9 cellular contexts compared by ENCODE assay signal in the genomic region with DNA sequence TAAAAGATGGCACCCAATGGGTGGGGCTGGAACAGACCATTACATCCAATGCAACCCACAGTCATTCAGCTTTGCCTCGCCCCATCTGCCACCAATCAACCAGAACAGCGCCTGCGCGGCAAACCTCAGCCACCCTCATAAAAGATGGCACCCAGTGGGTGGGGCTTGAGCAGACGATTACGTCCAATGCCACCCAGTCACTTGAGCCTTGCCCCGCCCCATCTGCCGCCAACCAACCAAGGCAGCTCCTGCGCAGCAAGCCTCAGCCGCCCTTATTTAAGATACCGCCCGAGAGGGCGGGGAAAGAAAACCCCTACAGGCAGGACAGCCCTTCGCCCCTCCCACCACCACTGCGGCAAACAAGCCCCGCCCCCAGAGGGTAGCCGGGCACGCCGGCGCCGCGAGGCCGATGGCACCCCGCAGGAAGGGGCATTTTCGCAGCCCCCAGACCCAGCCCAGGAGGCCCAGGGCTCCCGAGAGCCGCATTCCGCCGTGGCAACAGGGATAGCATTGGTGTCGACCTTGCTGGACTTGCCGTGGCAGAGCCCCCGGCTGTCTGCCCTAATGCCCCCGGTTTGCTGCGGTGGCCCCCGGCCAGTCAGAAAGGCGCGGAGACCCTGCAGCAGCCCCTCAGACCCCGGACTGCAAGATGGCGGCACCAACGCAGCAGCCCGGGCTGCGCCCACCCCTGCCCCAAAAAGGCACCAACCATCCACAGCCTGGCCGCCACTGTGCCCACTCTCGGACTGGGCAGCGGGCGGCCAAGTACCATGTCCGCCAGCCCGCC. TPM values are rescaled to one million over a fixed set of nuclear protein-coding genes. Genes with fewer than 3 reads are reported as not detected.
DNase-seq lines count a peak whose midpoint lies in the region; ATAC-seq, FAIRE-seq and TF ChIP-seq lines count a peak whose summit lies in the region.
"Had no signal": no experiment of that assay in that cellular context is flagged by ENCODE, and none has a peak within 500 bp of the region (broad histone marks: within the 10 kb centered on the region; RNA-seq: fewer than 3 reads in every experiment).

No MANE protein-coding gene starts in this region.

- peak overlapping the region; percentile 68 for H2AFZ ChIP-seq in SK-N-SH (ENCODE audit: low read depth)

- TF ChIP-seq EP300 in SK-N-SH (IDR thresholded peaks at IDR 0.05; ENCODE audit: borderline replicate concordance in 1 of 2, low read depth in 1 of 2, low read length in 1 of 2) (no peak), gastroesophageal sphincter (IDR thresholded peaks at IDR 0.05) (no peak)

- H3K27ac ChIP-seq in SK-N-SH (ENCODE audit: low read depth in 2 of 2, low read length in 1 of 2) (peak overlapping the region; percentile 9 to 53; a peak in 2 of 4 replicates), gastroesophageal sphincter (peak overlapping the region; percentile 16 to 94 (median 92)), pancreas (peak overlapping the region; percentile 33 to 84 (median 48))

- no peaks in the 10 kb centered on the region for H3K9me2 ChIP-seq in SK-N-SH

- H3K4me3 ChIP-seq in SK-N-SH (ENCODE audit: low read depth in 2 of 2, low read length in 1 of 2) (peak overlapping the region; percentile 39 to 46), gastroesophageal sphincter (peak overlapping the region; percentile 22 to 55), pancreas (peak overlapping the region; percentile 3 to 49 (median 24))

- DNase-seq in CD1c-positive myeloid dendritic cell (ENCODE audit: extremely low spot score) (peak; percentile 80), SK-N-SH (peak; percentile 72), pancreas (peak; percentile 77 to 96 (median 95)), NCI-H524 (lab: John Stamatoyannopoulos, UW) (no peak), activated gamma-delta T cell (lab: John Stamatoyannopoulos, UW) (no peak), NCI-H146 (lab: John Stamatoyannopoulos, UW) (no peak)
- DNase-seq: GDM1 had no signal

- ATAC-seq in gastroesophageal sphincter (peak; percentile 71), pancreas (peak in 3 of 4 donors; percentile 55 to 61 (median 61)), HG03045 (IDR thresholded peaks at IDR 0.05; ENCODE audit: unreplicated experiment) (no peak)

- 36% methylated on average over 9 of the region's 48 CpGs for WGBS in SK-N-SH (ENCODE audit: low lambda C conversion rate)
- 20 to 36% methylated on average over 1 to 7 of the region's 48 CpGs for WGBS in gastroesophageal sphincter (ENCODE audit: low coverage in 1 of 2), 2 donors
- 47 to 49% methylated on average over 47 to 48 of the region's 48 CpGs for WGBS in pancreas, 2 donors

- H3K27me3 ChIP-seq in SK-N-SH (ENCODE audit: insufficient read depth) (no peaks in the 10 kb centered on the region), gastroesophageal sphincter (no peaks in the 10 kb centered on the region), pancreas (no peaks in the 10 kb centered on the region)

- no peaks in the 10 kb centered on the region for H4K20me1 ChIP-seq in SK-N-SH (ENCODE audit: insufficient read depth)

- TF ChIP-seq CTCF in SK-N-SH (IDR thresholded peaks at IDR 0.05) (no peak), gastroesophageal sphincter (IDR thresholded peaks at IDR 0.05) (no peak), pancreas (IDR thresholded peaks at IDR 0.05) (no peak)

- POLR2A ChIA-PET in SK-N-SH (lab: Yijun Ruan, JAX): no interaction called here

- no peaks in the 10 kb centered on the region for H3K9me3 ChIP-seq in SK-N-SH
- H3K9me3 ChIP-seq in gastroesophageal sphincter: peaks cover 0 to 5% (median 0%) of the 10 kb centered on the region in 3 donors
- H3K9me3 ChIP-seq in pancreas: no peaks in the 10 kb centered on the region

- no peak for FAIRE-seq in pancreas (lab: Jason Lieb, UNC)

- no peaks in the 10 kb centered on the region for H3K79me2 ChIP-seq in SK-N-SH (ENCODE audit: insufficient read depth)

- H3K4me1 ChIP-seq in SK-N-SH (ENCODE audit: control insufficient read depth in 1 of 2, insufficient read depth in 2 of 2, low read depth in 1 of 2, low read length in 1 of 2): peaks cover 0 to 2% of the 10 kb centered on the region in 2 experiments; a peak in 1 of 4 replicates
- H3K4me1 ChIP-seq in gastroesophageal sphincter: peaks cover 0 to 21% (median 0%) of the 10 kb centered on the region in 3 donors
- H3K4me1 ChIP-seq in pancreas: no peaks in the 10 kb centered on the region

- intact Hi-C loops in pancreas (cut with DNase I): no loop called here

- CTCF ChIA-PET in SK-N-SH (lab: Yijun Ruan, JAX): interaction anchor here (1.8 to 2.4 kb wide), 2 partner anchors 259 kb away, joined by 8 read pairs; no protein-coding TSS in a partner anchor

- H3K36me3 ChIP-seq in SK-N-SH (replicated peaks in 1 of 2; ENCODE audit: control insufficient read depth in 1 of 2, insufficient read depth in 2 of 2, low read length in 1 of 2): no peaks in the 10 kb centered on the region
- H3K36me3 ChIP-seq in gastroesophageal sphincter: no peaks in the 10 kb centered on the region
- H3K36me3 ChIP-seq in pancreas: no peaks in the 10 kb centered on the region

- TF ChIP-seq POLR2A in gastroesophageal sphincter (IDR thresholded peaks at IDR 0.05): no peak

- H3K4me2 ChIP-seq in SK-N-SH: peak overlapping the region; percentile 60

- H3K9ac ChIP-seq in SK-N-SH: no peak overlapping the region

- H3F3A ChIP-seq in SK-N-SH (replicated peaks; ENCODE audit: insufficient read depth): no peaks in the 10 kb centered on the region

- TF ChIP-seq RAD21 in SK-N-SH (IDR thresholded peaks at IDR 0.05; ENCODE audit: low read length): no peak

TF ChIP-seq in SK-N-SH, 30 proteins besides CTCF, POLR2A, EP300 and RAD21:
- TF ChIP-seq NRF1 (IDR thresholded peaks at IDR 0.05; ENCODE audit: low read depth, low read length): peak; percentile 59; the same call in 1 of the 2 replicates
- no peak for TF ChIP-seq FOXJ3 (CRISPR knock-in tag; IDR thresholded peaks at IDR 0.05)

RNA-seq across cellular contexts. Expression of gene PEG3, which starts 0.7 kb away (rescaled TPM):
- polyA plus RNA-seq in SK-N-SH (2012; rRNA removed) (0.12 and 0.29 TPM in 2 replicates), pancreas (1 to 10 TPM; 1.7 to 2.8 TPM)
- 0.19 and 0.29 TPM in 2 replicates for polyA plus RNA-seq in SK-N-SH (2012; cell fraction: cytosol; rRNA removed)
- polyA plus RNA-seq in SK-N-SH (2012; cell fraction: nucleus; rRNA removed): 0.52 and 0.61 TPM in 2 replicates
- total RNA-seq in gastroesophageal sphincter (10 to 100 TPM in 3 of 4 donors, 1 to 10 TPM in 1; 9.6 to 16.2 (median 13.5) TPM), pancreas (1 to 10 TPM; 1.5 to 4.2 (median 2.8) TPM)

RNA-seq across cellular contexts. Expression of gene ZIM2, which starts 0.7 kb away (rescaled TPM):
- polyA plus RNA-seq in SK-N-SH (2012; rRNA removed) (not detected in 2 replicates), pancreas (under 1 TPM; 0.08 to 0.09 TPM)
- polyA plus RNA-seq in SK-N-SH (2012; cell fraction: cytosol; rRNA removed): 0.03 TPM in 1 of 2 replicates, not detected in the other
- polyA plus RNA-seq in SK-N-SH (2012; cell fraction: nucleus; rRNA removed): not detected in 2 replicates
- total RNA-seq in gastroesophageal sphincter (1 to 10 TPM in 1 of 4 donors, under 1 TPM in 3; 0.31 to 1.0 (median 0.39) TPM), pancreas (under 1 TPM in 3 of 6 donors, not detected in 3; 0.12 to 0.52 (median 0.13) TPM)

Comparison
In these comparisons a context has a peak if more than half of its experiments do, and no peak if none do; other contexts are left out.
1. DNase-seq: peak in CD1c-positive myeloid dendritic cell (single experiment), SK-N-SH (single experiment) and pancreas (6 of 6); none in NCI-H524 (0 of 2), activated gamma-delta T cell (single experiment) and NCI-H146 (single experiment).
2. H3K27ac ChIP-seq: peak in every context shown above with its lines; median percentile 92 in gastroesophageal sphincter; 48 in pancreas; 31 in SK-N-SH.
3. Peak in every context shown above with its lines, with median percentiles within 50 percentile points of each other: H3K4me3 ChIP-seq.